ENCODE assay signal across 15 cellular contexts in genomic region chr1:156310962-156311361, GRCh38. TPM values are rescaled to one million over a fixed set of nuclear protein-coding genes. Genes with fewer than 3 reads are reported as not detected.
A peak's percentile ranks its signal among the peaks of the same experiment; 100 is the strongest.
DNase-seq lines count a peak whose midpoint lies in the region; ATAC-seq and TF ChIP-seq lines count a peak whose summit lies in the region.
"Had no signal": no experiment of that assay in that cellular context is flagged by ENCODE, and none has a peak within 500 bp of the region (broad histone marks: within the 10 kb centered on the region; RNA-seq: fewer than 3 reads in every experiment).

No MANE protein-coding gene starts in this region.

- no peaks in the 10 kb centered on the region for H3K27me3 Mint-ChIP-seq in type B pancreatic cell
- H3K27me3 Mint-ChIP-seq: activated CD4-positive, alpha-beta T cell treated with anti-CD3 and anti-CD28 coated beads for 36 hours; activated T-cell treated with anti-CD3 and anti-CD28 coated beads, Interleukin-2, amount 50 U/mL, for 24 hours; natural killer cell treated with Interleukin-12 subunit alpha and Interleukin-12 subunit beta and Interleukin-15 and Interleukin-18, amount 100 ng/mL, for 72 hours; T-cell had no signal

- H3K4me3 Mint-ChIP-seq in type B pancreatic cell = no peak overlapping the region
- H3K4me3 Mint-ChIP-seq: activated CD4-positive, alpha-beta T cell treated with anti-CD3 and anti-CD28 coated beads for 36 hours; activated T-cell treated with anti-CD3 and anti-CD28 coated beads, Interleukin-2, amount 50 U/mL, for 24 hours; natural killer cell treated with Interleukin-12 subunit alpha and Interleukin-12 subunit beta and Interleukin-15 and Interleukin-18, amount 100 ng/mL, for 72 hours; T-cell had no signal

- in situ Hi-C loops in gastrocnemius medialis (cut with MboI; ENCODE audit: low sequenced_read_pairs in 4 of 4) (no loop called here), GM13976 (cut with MboI; ENCODE audit: low sequenced_read_pairs, unreplicated experiment) (no loop called here)

- no peak overlapping the region for H3K9ac ChIP-seq in PC-3 (ENCODE audit: low read length)

- H3K36me3 Mint-ChIP-seq in type B pancreatic cell = peaks cover 24% of the 10 kb centered on the region

- CTCF ChIA-PET in GM10248 (lab: Yijun Ruan, JAX) = interaction anchor here (1.0 to 2.9 kb wide), 2 partner anchors 22 to 211 kb away, joined by 3 to 9 read pairs; no protein-coding TSS in a partner anchor
- CTCF ChIA-PET in PC-3 (lab: Charles Lee) = interaction anchor here (0.5 kb wide), 1 partner anchor 75 kb away, joined by 5 read pairs; no protein-coding TSS in a partner anchor

- ATAC-seq in PC-3 = peak; percentile 81
- ATAC-seq in gastrocnemius medialis = peak; percentile 75 to 98
- ATAC-seq: activated CD4-positive, alpha-beta T cell treated with anti-CD3 and anti-CD28 coated beads for 36 hours; natural killer cell treated with Interleukin-12 subunit alpha and Interleukin-12 subunit beta and Interleukin-15 and Interleukin-18, amount 100 ng/mL, for 72 hours; T-cell had no signal

- H2AFZ ChIP-seq in PC-3 (ENCODE audit: low read length) = no peak overlapping the region

- TF ChIP-seq CTCF in GM10248 (IDR thresholded peaks at IDR 0.05; ENCODE audit: control extremely low read depth, extremely low read depth, low read depth, missing control alignments) (no peak), PC-3 (conservative IDR thresholded peaks at IDR 0.05; ENCODE audit: low read depth, low read length) (no peak), fibroblast of mammary gland (conservative IDR thresholded peaks at IDR 0.05; ENCODE audit: control insufficient read depth, insufficient read depth, low read depth, low read length) (no peak), gastrocnemius medialis (IDR thresholded peaks at IDR 0.05 in 4 of 5, conservative IDR thresholded peaks at IDR 0.05 in 1 of 5) (no peak), GM13976 (IDR thresholded peaks at IDR 0.05; ENCODE audit: borderline replicate concordance, control extremely low read depth, extremely low read depth, insufficient read depth, missing control alignments) (no peak), type B pancreatic cell (conservative IDR thresholded peaks at IDR 0.05) (no peak)

- peaks cover 72% of the 10 kb centered on the region for H3K36me3 ChIP-seq in PC-3 (ENCODE audit: low read depth, low read length)
- H3K36me3 ChIP-seq in gastrocnemius medialis = peaks cover 3 to 92% of the 10 kb centered on the region in 2 donors

- H3K4me1 ChIP-seq in PC-3 (ENCODE audit: insufficient read depth, low read length) (peaks cover 9% of the 10 kb centered on the region; the same call in 1 of the 2 replicates), gastrocnemius medialis (no peaks in the 10 kb centered on the region)

- no peak for TF ChIP-seq POLR2A in gastrocnemius medialis (IDR thresholded peaks at IDR 0.05)

- no peak overlapping the region for H3K27ac Mint-ChIP-seq in type B pancreatic cell
- H3K27ac Mint-ChIP-seq: activated CD4-positive, alpha-beta T cell treated with anti-CD3 and anti-CD28 coated beads for 36 hours; activated T-cell treated with anti-CD3 and anti-CD28 coated beads, Interleukin-2, amount 50 U/mL, for 24 hours; natural killer cell treated with Interleukin-12 subunit alpha and Interleukin-12 subunit beta and Interleukin-15 and Interleukin-18, amount 100 ng/mL, for 72 hours; T-cell had no signal

- BruUV-seq in PC-3 (replicated peaks; lab: Mats Ljungman, UMichigan) = no TSS peak

- intact Hi-C loops in PC-3 (cut with micrococcal nuclease) = loop anchor here (10.0 kb wide), 1 partner anchor 166 kb away; no protein-coding TSS in a partner anchor
- intact Hi-C loops in gastrocnemius medialis (cut with DNase I; ENCODE audit: low total_unique reads) = no loop called here

- POLR2A ChIA-PET in GM10248 (lab: Yijun Ruan, JAX) = no interaction called here
- POLR2A ChIA-PET in PC-3 (lab: Charles Lee; ENCODE audit: unreplicated experiment) = no interaction called here

- no peaks in the 10 kb centered on the region for H3K79me2 ChIP-seq in PC-3 (ENCODE audit: low read length)

- no peaks in the 10 kb centered on the region for H3K4me1 Mint-ChIP-seq in type B pancreatic cell (ENCODE audit: unreplicated experiment)
- H3K4me1 Mint-ChIP-seq: activated CD4-positive, alpha-beta T cell treated with anti-CD3 and anti-CD28 coated beads for 36 hours; T-cell had no signal

- H3K9me2 ChIP-seq in PC-3 (replicated peaks; ENCODE audit: low read length) = no peaks in the 10 kb centered on the region

- peak; percentile 2 for DNase-seq in GM10248 (ENCODE audit: extremely low spot score)
- DNase-seq in PC-3 = peak; percentile 75
- peak; percentile 74 for DNase-seq in fibroblast of mammary gland (ENCODE audit: low read depth)
- DNase-seq in gastrocnemius medialis = peak; percentile 25 to 82
- no peak for DNase-seq in HT-29 (ENCODE audit: low spot score)
- no peak for DNase-seq in activated naive CD4-positive, alpha-beta T cell treated with anti-CD3 and anti-CD28 coated beads, Interleukin-2, amount 50 U/mL, for 16 hours
- no peak for DNase-seq in GM13976 (ENCODE audit: low spot score)
- no peak for DNase-seq in type B pancreatic cell (ENCODE audit: extremely low spot score, unreplicated experiment)
- DNase-seq: activated CD4-positive, alpha-beta T cell treated with anti-CD3 and anti-CD28 coated beads for 36 hours; activated T-cell treated with anti-CD3 and anti-CD28 coated beads, Interleukin-2, amount 50 U/mL, for 24 hours; Calu3; KG1; small intestine; T-cell had no signal

- no peak overlapping the region for H3K4me2 ChIP-seq in PC-3 (ENCODE audit: low read length)

- no peaks in the 10 kb centered on the region for H3F3A ChIP-seq in PC-3 (ENCODE audit: low read length, unreplicated experiment)

- no peak overlapping the region for H3K4me3 ChIP-seq in PC-3 (ENCODE audit: low read length)
- no peak overlapping the region for H3K4me3 ChIP-seq in fibroblast of mammary gland (ENCODE audit: control insufficient read depth, low read depth, low read length)
- no peak overlapping the region for H3K4me3 ChIP-seq in gastrocnemius medialis

- H4K20me1 ChIP-seq in PC-3 (ENCODE audit: low read length) = peaks cover 3% of the 10 kb centered on the region; the same call in 1 of the 2 replicates

- H3K9me3 ChIP-seq in PC-3 (ENCODE audit: low read length) = no peaks in the 10 kb centered on the region
- H3K9me3 ChIP-seq in gastrocnemius medialis = no peaks in the 10 kb centered on the region

- no peaks in the 10 kb centered on the region for H3K9me3 Mint-ChIP-seq in type B pancreatic cell
- H3K9me3 Mint-ChIP-seq: activated T-cell treated with anti-CD3 and anti-CD28 coated beads, Interleukin-2, amount 50 U/mL, for 24 hours; natural killer cell treated with Interleukin-12 subunit alpha and Interleukin-12 subunit beta and Interleukin-15 and Interleukin-18, amount 100 ng/mL, for 72 hours; T-cell had no signal

- H3K27me3 ChIP-seq in PC-3 (ENCODE audit: low read length) (no peaks in the 10 kb centered on the region), gastrocnemius medialis (no peaks in the 10 kb centered on the region)

- no peak overlapping the region for H3K27ac ChIP-seq in PC-3 (ENCODE audit: low read length)
- H3K27ac ChIP-seq in gastrocnemius medialis = peak overlapping the region in 3 of 4 donors; percentile 47 to 66 (median 55)

RNA-seq across cellular contexts. Expression of gene VHLL, which starts 11.9 kb away (rescaled TPM):
- total RNA-seq in PC-3 (2014; rRNA removed) (1.1 TPM in 1 of 2 replicates, not detected in the other), gastrocnemius medialis (not detected), type B pancreatic cell (ENCODE audit: low replicate concordance) (0.48 TPM in 1 of 2 replicates, not detected in the other)
- total RNA-seq in HT-29 (2014; rRNA removed; shearing (Covaris generic)) = not detected in 2 replicates
- total RNA-seq: natural killer cell treated with Interleukin-12 subunit alpha and Interleukin-12 subunit beta and Interleukin-15 and Interleukin-18, amount 100 ng/mL, for 72 hours had no signal

RNA-seq across cellular contexts. Expression of gene GLMP, which starts 15.5 kb away (rescaled TPM):
- total RNA-seq in PC-3 (2014; rRNA removed) (49.8 and 52.2 TPM in 2 replicates), gastrocnemius medialis (10 to 100 TPM; 10.1 to 16.5 (median 13.6) TPM), type B pancreatic cell (ENCODE audit: low replicate concordance) (67.6 and 104 TPM in 2 replicates)
- total RNA-seq in HT-29 (2014; rRNA removed; shearing (Covaris generic)) = 75.3 and 78.6 TPM in 2 replicates

RNA-seq across cellular contexts. Expression of gene TMEM79, which starts 26.8 kb away (rescaled TPM):
- total RNA-seq in PC-3 (2014; rRNA removed) (8.1 and 11.2 TPM in 2 replicates), gastrocnemius medialis (1 to 10 TPM in 1 of 4 donors, under 1 TPM in 3; 0.20 to 1.5 (median 0.68) TPM), type B pancreatic cell (ENCODE audit: low replicate concordance) (18.1 and 43.8 TPM in 2 replicates)
- total RNA-seq in HT-29 (2014; rRNA removed; shearing (Covaris generic)) = 4.4 and 5.6 TPM in 2 replicates

RNA-seq across cellular contexts. Expression of gene CCT3, which starts 27.1 kb away (rescaled TPM):
- total RNA-seq in PC-3 (2014; rRNA removed) = 666 and 692 TPM in 2 replicates
- 100 to 1,000 TPM; 147 to 189 (median 180) TPM for total RNA-seq in gastrocnemius medialis
- 389 and 419 TPM in 2 replicates for total RNA-seq in HT-29 (2014; rRNA removed; shearing (Covaris generic))
- total RNA-seq in type B pancreatic cell (ENCODE audit: low replicate concordance) = 209 and 301 TPM in 2 replicates

RNA-seq across cellular contexts. Expression of gene TSACC, which starts 27.4 kb away (rescaled TPM):
- 0.51 and 1.3 TPM in 2 replicates for total RNA-seq in PC-3 (2014; rRNA removed)
- total RNA-seq in gastrocnemius medialis = not detected
- total RNA-seq in HT-29 (2014; rRNA removed; shearing (Covaris generic)) = 0.15 and 0.37 TPM in 2 replicates
- total RNA-seq in type B pancreatic cell (ENCODE audit: low replicate concordance) = 0.63 TPM in 1 of 2 replicates, not detected in the other
- total RNA-seq: natural killer cell treated with Interleukin-12 subunit alpha and Interleukin-12 subunit beta and Interleukin-15 and Interleukin-18, amount 100 ng/mL, for 72 hours had no signal

Comparison
In these comparisons a context has a peak if more than half of its experiments do, and no peak if none do; other contexts are left out.
1. DNase-seq: peak in GM10248 (single experiment), PC-3 (single experiment), fibroblast of mammary gland (single experiment) and gastrocnemius medialis (2 of 2); none in HT-29 (single experiment), activated naive CD4-positive, alpha-beta T cell treated with anti-CD3 and anti-CD28 coated beads, Interleukin-2, amount 50 U/mL, for 16 hours (single experiment), GM13976 (single experiment) and type B pancreatic cell (single experiment).